ENCODE assay signal across 18 cellular contexts in the genomic region with DNA sequence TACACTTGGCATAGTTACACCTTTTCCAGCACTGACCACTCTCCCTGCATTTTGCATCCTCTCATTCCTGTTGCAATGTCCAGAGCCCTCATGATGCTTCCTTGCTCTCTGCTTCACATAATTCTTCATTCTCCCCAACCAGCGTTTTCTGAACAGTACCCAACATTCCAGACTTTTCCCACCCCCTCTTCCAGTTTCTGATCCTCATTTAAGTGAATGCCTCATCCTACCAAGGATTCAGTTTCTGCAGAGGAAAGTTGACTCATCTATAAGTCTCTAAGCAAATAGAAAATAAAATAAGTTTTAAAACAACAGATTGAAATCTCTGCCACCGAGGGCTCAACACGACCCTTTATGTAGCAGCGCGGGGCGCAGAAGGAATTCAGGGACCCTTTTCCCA.
DNase-seq lines count a peak whose midpoint lies in the region; ATAC-seq and TF ChIP-seq lines count a peak whose summit lies in the region.
"Had no signal": no experiment of that assay in that cellular context is flagged by ENCODE, and none has a peak within 500 bp of the region (broad histone marks: within the 10 kb centered on the region; RNA-seq: fewer than 3 reads in every experiment).

No MANE protein-coding gene starts in this region.

- CTCF ChIA-PET in AG04449 (lab: Yijun Ruan, JAX): interaction anchor here (0.8 to 5.9 kb wide), 17 partner anchors 9 to 532 kb away, joined by 3 to 270 read pairs (median 18); no protein-coding TSS in a partner anchor

- peaks cover 7% of the 10 kb centered on the region for H3K4me1 Mint-ChIP-seq in osteocyte (ENCODE audit: unreplicated experiment)
- H3K4me1 Mint-ChIP-seq in stimulated activated naive CD8-positive, alpha-beta T cell treated with anti-CD3 and anti-CD28 coated beads, Interleukin-15, amount 100 ng/mL, for 72 hours: peaks cover 4% of the 10 kb centered on the region

- POLR2A ChIA-PET in AG04449 (lab: Yijun Ruan, JAX): no interaction called here

- no peaks in the 10 kb centered on the region for H3K36me3 Mint-ChIP-seq in osteocyte (ENCODE audit: unreplicated experiment)
- H3K36me3 Mint-ChIP-seq: CD4-positive, alpha-beta memory T cell had no signal

- H3K27me3 Mint-ChIP-seq in osteocyte (ENCODE audit: unreplicated experiment): peaks cover 6% of the 10 kb centered on the region
- peaks cover 23% of the 10 kb centered on the region for H3K27me3 Mint-ChIP-seq in stimulated activated naive CD8-positive, alpha-beta T cell treated with anti-CD3 and anti-CD28 coated beads, Interleukin-15, amount 100 ng/mL, for 72 hours

- no peaks in the 10 kb centered on the region for H3K9me3 ChIP-seq in adipocyte (ENCODE audit: control insufficient read depth, low read length)
- H3K9me3 ChIP-seq: SK-N-SH had no signal

- DNase-seq in AG04449 (ENCODE audit: low read depth, low spot score) (peak; percentile 50), HCEC 1CT (peak; percentile 49), adipocyte (ENCODE audit: low read depth) (peak; percentile 43), fibroblast of peridontal ligament (ENCODE audit: extremely low read depth) (peak; percentile 81), hypothalamus (lab: John Stamatoyannopoulos, UW) (no peak), osteocyte (ENCODE audit: extremely low spot score, unreplicated experiment) (no peak), NCI-H1694 (lab: John Stamatoyannopoulos, UW) (no peak)
- DNase-seq in stimulated activated naive CD8-positive, alpha-beta T cell treated with anti-CD3 and anti-CD28 coated beads, Interleukin-15, amount 100 ng/mL, for 72 hours: no peak
- DNase-seq: CD4-positive, alpha-beta memory T cell; KBM-7; NCI-H1092 treated with DMSO at 0.1 percent for 48 hours; NCI-H187; NCI-H446; NCI-H748 treated with DMSO at 0.1 percent for 48 hours; SK-N-SH had no signal

- peaks cover 22% of the 10 kb centered on the region for H3K4me1 ChIP-seq in adipocyte (ENCODE audit: control insufficient read depth, insufficient read depth, low read length)

- no peaks in the 10 kb centered on the region for H3K27me3 ChIP-seq in adipocyte (replicated peaks; ENCODE audit: control insufficient read depth, insufficient read depth, low read length)

- ATAC-seq in stimulated activated naive CD8-positive, alpha-beta T cell treated with anti-CD3 and anti-CD28 coated beads, Interleukin-15, amount 100 ng/mL, for 72 hours: no peak
- ATAC-seq: Panc1, Right ventricle myocardium inferior had no signal

- H3K4me3 Mint-ChIP-seq in osteocyte (ENCODE audit: unreplicated experiment): no peak overlapping the region
- H3K4me3 Mint-ChIP-seq in stimulated activated naive CD8-positive, alpha-beta T cell treated with anti-CD3 and anti-CD28 coated beads, Interleukin-15, amount 100 ng/mL, for 72 hours: no peak overlapping the region
- H3K4me3 Mint-ChIP-seq: B cell had no signal

- H3K36me3 ChIP-seq in adipocyte (ENCODE audit: control insufficient read depth, insufficient read depth, low read length, severe bottlenecking): no peaks in the 10 kb centered on the region

- peak overlapping the region; percentile 83 for H3K9ac ChIP-seq in adipocyte (ENCODE audit: low read length)
- H3K9ac ChIP-seq: SK-N-SH had no signal

- H3K4me3 ChIP-seq in AG04449 (ENCODE audit: low read depth, low read length) (no peak overlapping the region), adipocyte (ENCODE audit: low read length) (no peak overlapping the region)

- no peak overlapping the region for H3K27ac Mint-ChIP-seq in osteocyte (ENCODE audit: unreplicated experiment)
- no peak overlapping the region for H3K27ac Mint-ChIP-seq in stimulated activated naive CD8-positive, alpha-beta T cell treated with anti-CD3 and anti-CD28 coated beads, Interleukin-15, amount 100 ng/mL, for 72 hours
- H3K27ac Mint-ChIP-seq: B cell had no signal

- TF ChIP-seq CTCF in AG04449 (IDR thresholded peaks at IDR 0.05; ENCODE audit: insufficient read depth, low read length, missing control alignments) (no peak), osteocyte (IDR thresholded peaks at IDR 0.05) (no peak)

- no peaks in the 10 kb centered on the region for H3K9me3 Mint-ChIP-seq in osteocyte (ENCODE audit: unreplicated experiment)
- H3K9me3 Mint-ChIP-seq in stimulated activated naive CD8-positive, alpha-beta T cell treated with anti-CD3 and anti-CD28 coated beads, Interleukin-15, amount 100 ng/mL, for 72 hours: no peaks in the 10 kb centered on the region

Comparison
In these comparisons a context has a peak if more than half of its experiments do, and no peak if none do; other contexts are left out.
1. DNase-seq: peak in AG04449 (single experiment), HCEC 1CT (single experiment), adipocyte (single experiment) and fibroblast of peridontal ligament (single experiment); none in hypothalamus (0 of 51), osteocyte (single experiment), NCI-H1694 (single experiment) and stimulated activated naive CD8-positive, alpha-beta T cell treated with anti-CD3 and anti-CD28 coated beads, Interleukin-15, amount 100 ng/mL, for 72 hours (0 of 2).